1 cellular context compared by ENCODE assay signal in the genomic region with DNA sequence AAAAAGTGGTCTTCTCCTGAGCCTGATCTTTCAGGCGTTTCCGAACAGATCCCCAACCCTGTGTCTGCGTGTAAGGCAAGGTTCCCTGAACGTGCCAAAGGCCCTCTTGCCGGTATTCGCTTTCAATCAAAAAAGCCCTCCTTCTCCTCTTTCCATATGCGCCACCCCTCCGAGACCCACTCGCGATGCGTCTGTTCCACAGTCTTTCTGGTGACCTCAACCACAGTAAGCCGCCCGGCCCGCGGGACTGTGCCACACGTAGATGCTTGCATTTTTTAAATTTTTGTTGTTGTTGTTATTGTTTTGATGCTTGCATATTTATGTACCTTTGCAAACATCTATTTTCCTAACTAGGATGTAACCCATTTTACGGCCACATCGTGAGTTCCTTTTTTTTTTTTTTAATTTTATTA.
A peak's percentile ranks its signal among the peaks of the same experiment; 100 is the strongest.
TF ChIP-seq lines count a peak whose summit lies in the region.

No MANE protein-coding gene starts in this region.

TF ChIP-seq in HEK293, 187 proteins besides CTCF, POLR2A, EP300 and RAD21 (continued from another document):
- TF ChIP-seq, protein P1, sequence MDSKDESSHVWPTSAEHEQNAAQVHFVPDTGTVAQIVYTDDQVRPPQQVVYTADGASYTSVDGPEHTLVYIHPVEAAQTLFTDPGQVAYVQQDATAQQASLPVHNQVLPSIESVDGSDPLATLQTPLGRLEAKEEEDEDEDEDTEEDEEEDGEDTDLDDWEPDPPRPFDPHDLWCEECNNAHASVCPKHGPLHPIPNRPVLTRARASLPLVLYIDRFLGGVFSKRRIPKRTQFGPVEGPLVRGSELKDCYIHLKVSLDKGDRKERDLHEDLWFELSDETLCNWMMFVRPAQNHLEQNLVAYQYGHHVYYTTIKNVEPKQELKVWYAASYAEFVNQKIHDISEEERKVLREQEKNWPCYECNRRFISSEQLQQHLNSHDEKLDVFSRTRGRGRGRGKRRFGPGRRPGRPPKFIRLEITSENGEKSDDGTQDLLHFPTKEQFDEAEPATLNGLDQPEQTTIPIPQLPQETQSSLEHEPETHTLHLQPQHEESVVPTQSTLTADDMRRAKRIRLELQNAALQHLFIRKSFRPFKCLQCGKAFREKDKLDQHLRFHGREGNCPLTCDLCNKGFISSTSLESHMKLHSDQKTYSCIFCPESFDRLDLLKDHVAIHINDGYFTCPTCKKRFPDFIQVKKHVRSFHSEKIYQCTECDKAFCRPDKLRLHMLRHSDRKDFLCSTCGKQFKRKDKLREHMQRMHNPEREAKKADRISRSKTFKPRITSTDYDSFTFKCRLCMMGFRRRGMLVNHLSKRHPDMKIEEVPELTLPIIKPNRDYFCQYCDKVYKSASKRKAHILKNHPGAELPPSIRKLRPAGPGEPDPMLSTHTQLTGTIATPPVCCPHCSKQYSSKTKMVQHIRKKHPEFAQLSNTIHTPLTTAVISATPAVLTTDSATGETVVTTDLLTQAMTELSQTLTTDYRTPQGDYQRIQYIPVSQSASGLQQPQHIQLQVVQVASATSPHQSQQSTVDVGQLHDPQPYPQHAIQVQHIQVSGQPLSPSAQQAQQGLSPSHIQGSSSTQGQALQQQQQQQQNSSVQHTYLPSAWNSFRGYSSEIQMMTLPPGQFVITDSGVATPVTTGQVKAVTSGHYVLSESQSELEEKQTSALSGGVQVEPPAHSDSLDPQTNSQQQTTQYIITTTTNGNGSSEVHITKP (tag by site-specific recombination; IDR thresholded peaks at IDR 0.05): peak; percentile 83
- TF ChIP-seq ZNF335 (tag by site-specific recombination; conservative IDR thresholded peaks at IDR 0.05): peak; percentile 96
